In genomic region chr1:219954736-219955421, GRCh38 we compare ENCODE assay signal across 1 cellular context.
A peak's percentile ranks its signal among the peaks of the same experiment; 100 is the strongest.
TF ChIP-seq lines count a peak whose summit lies in the region.

No MANE protein-coding gene starts in this region.

TF ChIP-seq in HepG2, 621 proteins besides CTCF, POLR2A, EP300 and RAD21 (continued from another document and continues in another):
- TF ChIP-seq MAX (IDR thresholded peaks at IDR 0.05) (peak; percentile 65; the same call in 1 of the 2 replicates), RORA (CRISPR knock-in tag; IDR thresholded peaks at IDR 0.05) (no peak), ZSCAN25 (CRISPR knock-in tag; IDR thresholded peaks at IDR 0.05) (no peak), GPN1 (CRISPR knock-in tag; IDR thresholded peaks at IDR 0.05; ENCODE audit: borderline replicate concordance) (no peak), ZNF850 (CRISPR knock-in tag; conservative IDR thresholded peaks at IDR 0.05) (no peak), XBP1 (CRISPR knock-in tag; IDR thresholded peaks at IDR 0.05) (no peak), ZNF768 (CRISPR knock-in tag; IDR thresholded peaks at IDR 0.05) (no peak), ASH2L (IDR thresholded peaks at IDR 0.05; ENCODE audit: insufficient read length, low read depth, low read length) (peak; percentile 72), SOX5 (CRISPR knock-in tag; IDR thresholded peaks at IDR 0.05; ENCODE audit: borderline replicate concordance) (peak; percentile 52; the same call in 1 of the 2 replicates), KLF15 (CRISPR knock-in tag; IDR thresholded peaks at IDR 0.05; ENCODE audit: borderline replicate concordance) (no peak), KAT8 (CRISPR knock-in tag; IDR thresholded peaks at IDR 0.05) (no peak), HHEX (CRISPR knock-in tag; IDR thresholded peaks at IDR 0.05) (0 out of 2 replicates have a peak, but pooled peaks have one; percentile 25), FOXK1 (CRISPR knock-in tag; IDR thresholded peaks at IDR 0.05; ENCODE audit: borderline replicate concordance, low read depth) (peak; percentile 74; the same call in 1 of the 2 replicates), ZNF362 (CRISPR knock-in tag; IDR thresholded peaks at IDR 0.05; ENCODE audit: borderline replicate concordance) (no peak; the same call in 1 of the 2 replicates), KAT7 (CRISPR knock-in tag; IDR thresholded peaks at IDR 0.05; ENCODE audit: borderline replicate concordance) (no peak), PHF20 (CRISPR knock-in tag; IDR thresholded peaks at IDR 0.05) (no peak), RARG (CRISPR knock-in tag; IDR thresholded peaks at IDR 0.05; ENCODE audit: low read depth) (no peak), KLF13 (CRISPR knock-in tag; IDR thresholded peaks at IDR 0.05) (no peak), HNF4A (CRISPR knock-in tag; IDR thresholded peaks at IDR 0.05) (peak; percentile 82), NFE2 (CRISPR knock-in tag; IDR thresholded peaks at IDR 0.05) (no peak), ZNF737 (CRISPR knock-in tag; IDR thresholded peaks at IDR 0.05; ENCODE audit: borderline replicate concordance) (no peak), HMG20A (CRISPR knock-in tag; IDR thresholded peaks at IDR 0.05; ENCODE audit: borderline replicate concordance) (peak; percentile 18; the same call in 1 of the 2 replicates), BRF2 (CRISPR knock-in tag; IDR thresholded peaks at IDR 0.05) (no peak), MED1 (CRISPR knock-in tag; IDR thresholded peaks at IDR 0.05) (peak; percentile 73), ZC3H13 (CRISPR knock-in tag; IDR thresholded peaks at IDR 0.05) (no peak), PRDM15 (CRISPR knock-in tag; IDR thresholded peaks at IDR 0.05) (no peak), RXRB (CRISPR knock-in tag; IDR thresholded peaks at IDR 0.05; ENCODE audit: borderline replicate concordance) (peak; percentile 98), ZNF142 (CRISPR knock-in tag; IDR thresholded peaks at IDR 0.05) (no peak), ZNF691 (CRISPR knock-in tag; IDR thresholded peaks at IDR 0.05; ENCODE audit: borderline replicate concordance, low read depth) (no peak), PAXIP1 (CRISPR knock-in tag; conservative IDR thresholded peaks at IDR 0.05) (peak; percentile 91), SPEN (CRISPR knock-in tag; IDR thresholded peaks at IDR 0.05; ENCODE audit: low read depth) (no peak), HOXA3 (CRISPR knock-in tag; IDR thresholded peaks at IDR 0.05) (peak; percentile 44; the same call in 1 of the 2 replicates), SOX6 (IDR thresholded peaks at IDR 0.05) (no peak), SOX6 (CRISPR knock-in tag; IDR thresholded peaks at IDR 0.05) (peak; percentile 71), CBFB (CRISPR knock-in tag; IDR thresholded peaks at IDR 0.05) (no peak), HDAC2 (CRISPR knock-in tag; IDR thresholded peaks at IDR 0.05) (0 out of 2 replicates have a peak, but pooled peaks have one; percentile 18), IRF1 (CRISPR knock-in tag; IDR thresholded peaks at IDR 0.05; ENCODE audit: low read depth) (no peak), ZNF30 (CRISPR knock-in tag; IDR thresholded peaks at IDR 0.05) (no peak), ATF4 (CRISPR knock-in tag; IDR thresholded peaks at IDR 0.05) (no peak), ZGPAT (CRISPR knock-in tag; IDR thresholded peaks at IDR 0.05) (0 out of 2 replicates have a peak, but pooled peaks have one; percentile 41), MBD4 (IDR thresholded peaks at IDR 0.05; ENCODE audit: borderline replicate concordance, low read length) (no peak), ZNF777 (CRISPR knock-in tag; IDR thresholded peaks at IDR 0.05) (no peak), ZNF354B (CRISPR knock-in tag; IDR thresholded peaks at IDR 0.05) (no peak), ZNF567 (CRISPR knock-in tag; IDR thresholded peaks at IDR 0.05; ENCODE audit: borderline replicate concordance) (no peak), FOXO1 (CRISPR knock-in tag; IDR thresholded peaks at IDR 0.05) (peak; percentile 69; the same call in 1 of the 2 replicates)
